Comparison of ENCODE assay signal across 8 cellular contexts in the genomic region with DNA sequence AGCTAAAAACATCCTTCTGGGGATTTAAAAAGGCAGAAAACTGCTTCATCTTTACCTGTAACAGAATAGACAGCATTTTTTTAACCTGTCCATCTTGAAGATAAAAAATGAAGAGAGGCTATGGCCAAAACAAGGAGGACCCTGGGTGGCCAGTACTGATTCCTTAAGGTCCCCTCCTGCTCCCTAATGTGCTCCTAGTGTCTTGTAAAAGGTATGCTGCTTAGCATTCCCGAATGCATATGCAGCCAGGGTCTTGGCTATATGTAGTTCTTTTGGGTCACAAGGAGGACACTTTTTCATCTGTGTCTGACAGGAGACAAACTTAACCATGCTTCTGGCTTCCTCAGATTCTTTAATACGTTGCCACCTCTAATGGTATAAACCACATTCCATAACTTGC.
"Had no signal": no experiment of that assay in that cellular context is flagged by ENCODE, and none has a peak within 500 bp of the region (broad histone marks: within the 10 kb centered on the region; RNA-seq: fewer than 3 reads in every experiment).

No MANE protein-coding gene starts in this region.

- DNase-seq: GOT3, H9, HCEC 1CT, KBM-7 had no signal

- H3K4me2 ChIP-seq: KMS-11 had no signal

- H3K27me3 Mint-ChIP-seq: IgD-negative memory B cell had no signal

- ATAC-seq: HepG2 had no signal

- H3K27ac ChIP-seq: KMS-11 had no signal

- FAIRE-seq: H54, HepG2 had no signal

- H3K27ac Mint-ChIP-seq: H9, IgD-negative memory B cell had no signal

- H3K36me3 Mint-ChIP-seq: IgD-negative memory B cell had no signal

- H3K4me1 Mint-ChIP-seq: IgD-negative memory B cell had no signal

- H3K9me3 Mint-ChIP-seq: H9 had no signal

- H3K9ac ChIP-seq: KMS-11 had no signal

- H3K4me3 Mint-ChIP-seq: H9, IgD-negative memory B cell had no signal
